ENCODE assay signal across 11 cellular contexts in the genomic region with DNA sequence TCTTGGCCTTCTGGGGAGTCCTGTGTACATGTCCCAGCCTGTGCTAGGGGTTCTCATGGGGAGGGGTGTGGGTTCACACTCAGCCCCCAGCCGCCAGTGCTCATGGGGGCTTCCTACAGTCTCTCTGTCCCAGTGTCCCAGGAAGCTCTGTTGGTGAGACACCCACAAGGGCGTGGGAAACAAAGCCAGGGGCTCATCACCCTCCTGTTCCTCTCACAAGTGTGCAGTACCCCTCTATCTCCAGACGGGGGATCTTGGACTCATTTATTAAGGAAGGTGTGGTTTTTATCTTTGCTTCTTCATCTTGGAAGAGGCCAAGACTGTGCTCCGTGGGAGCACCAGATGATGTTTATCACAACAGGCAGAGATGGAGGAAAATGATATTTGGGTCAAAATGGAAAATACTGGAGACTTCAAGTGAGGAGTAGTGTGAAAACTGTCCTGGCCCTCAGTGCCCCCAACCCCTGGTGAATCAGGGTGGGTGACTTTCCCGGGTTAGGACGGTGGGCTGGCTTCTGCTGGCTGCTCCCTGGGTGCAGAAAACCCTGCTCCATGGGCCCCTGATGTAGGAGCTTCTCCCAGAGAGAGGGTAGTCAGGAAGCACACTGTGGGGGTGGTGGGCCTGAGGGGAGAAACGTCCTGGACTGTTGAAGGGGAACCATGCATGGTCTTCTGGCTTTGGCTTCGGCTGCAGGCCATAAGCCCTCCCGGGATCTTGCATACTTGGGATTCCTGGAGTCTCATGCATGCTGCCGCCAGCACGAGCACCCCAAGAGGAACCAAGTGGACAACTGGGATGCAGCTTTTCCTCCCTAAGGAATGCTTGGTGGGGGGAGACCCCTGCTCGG. TPM values are rescaled to one million over a fixed set of nuclear protein-coding genes. Genes with fewer than 3 reads are reported as not detected.
DNase-seq lines count a peak whose midpoint lies in the region; ATAC-seq, FAIRE-seq and TF ChIP-seq lines count a peak whose summit lies in the region.
"Had no signal": no experiment of that assay in that cellular context is flagged by ENCODE, and none has a peak within 500 bp of the region (broad histone marks: within the 10 kb centered on the region; RNA-seq: fewer than 3 reads in every experiment).

No MANE protein-coding gene starts in this region.

- no peak overlapping the region for H3K9ac ChIP-seq in HepG2 (ENCODE audit: insufficient read depth, low read depth, low read length)

- H3K27me3 Mint-ChIP-seq in CD8-positive, alpha-beta T cell (ENCODE audit: low read depth), result peaks cover 38% of the 10 kb centered on the region
- H3K27me3 Mint-ChIP-seq in activated T-helper 2 cell treated with anti-CD3 and anti-CD28 coated beads, Interferon-gamma antibody, Interleukin-2, Interleukin-4, amounts not matched to agents 10 μg/mL and 5 μg/mL and 100 μg/mL, durations not matched to agents 14 hours and 24 hours and 36 hours (ENCODE audit: low read depth), result peaks cover 45% of the 10 kb centered on the region

- POLR2A ChIA-PET in CD8-positive, alpha-beta T cell (lab: Charles Lee), result no interaction called here
- POLR2A ChIA-PET in HEK293 (lab: Yijun Ruan, JAX), result interaction anchor here (1.4 kb wide), 1 partner anchor 313 kb away, joined by 3 read pairs; the partner anchor contains the start of gene FOXD1
- POLR2A ChIA-PET in HepG2 (lab: Yijun Ruan, JAX), result no interaction called here

- H3K27me3 ChIP-seq in CD8-positive, alpha-beta T cell (ENCODE audit: insufficient read depth, low read length), result peaks cover 8% of the 10 kb centered on the region
- H3K27me3 ChIP-seq in HepG2 (ENCODE audit: control insufficient read depth in 1 of 2, insufficient read depth in 2 of 2, low read length in 2 of 2), result peaks cover 1 to 17% of the 10 kb centered on the region in 2 experiments; a peak in 4 of 5 replicates

- no peak overlapping the region for H3K4me2 ChIP-seq in HepG2 (ENCODE audit: low read depth, low read length)

- FAIRE-seq in HepG2 (lab: Jason Lieb, UNC), result no peak
- FAIRE-seq in GM19239 (lab: Jason Lieb, UNC), result no peak

- 2% methylated on average over 3 of the region's 12 CpGs for WGBS in HepG2 (ENCODE audit: low lambda C conversion rate)

- no peaks in the 10 kb centered on the region for H3K9me3 Mint-ChIP-seq in CD8-positive, alpha-beta T cell
- no peaks in the 10 kb centered on the region for H3K9me3 Mint-ChIP-seq in activated T-helper 2 cell treated with anti-CD3 and anti-CD28 coated beads, Interferon-gamma antibody, Interleukin-2, Interleukin-4, amounts not matched to agents 10 μg/mL and 5 μg/mL and 100 μg/mL, durations not matched to agents 14 hours and 24 hours and 36 hours

- BruUV-seq in HepG2 (replicated peaks; lab: Mats Ljungman, UMichigan), result no TSS peak

- in situ Hi-C loops in HepG2 (cut with HindIII; ENCODE audit: extremely low pct_ligation_motif_present, low pct_unique_long_range_greater_than_20kb), result no loop called here

- no peak for DNase-seq in CD8-positive, alpha-beta T cell
- DNase-seq in SW 1271 (lab: John Stamatoyannopoulos, UW) (peak; percentile 42 to 61), HepG2 (ENCODE audit: low spot score) (peak; percentile 18), GM19239 (ENCODE audit: insufficient read length, low spot score) (no peak), posterior cingulate gyrus (no peak)
- no peak for DNase-seq in activated T-helper 2 cell treated with anti-CD3 and anti-CD28 coated beads, Interferon-gamma antibody, Interleukin-2, Interleukin-4, amounts not matched to agents 10 μg/mL and 5 μg/mL and 100 μg/mL, durations not matched to agents 14 hours and 24 hours and 36 hours (ENCODE audit: low spot score)
- DNase-seq in activated T-cell treated with anti-CD3 and anti-CD28 coated beads, Interleukin-2, amount 50 U/mL, for 1 hour, result no peak
- DNase-seq: activated CD4-positive, alpha-beta T cell treated with anti-CD3 and anti-CD28 coated beads, Interleukin-2, amount 50 U/mL, for 4 hours; GOT3; upper lobe of left lung had no signal

- no peak for TF ChIP-seq EP300 in HepG2 (IDR thresholded peaks at IDR 0.05; ENCODE audit: low read depth in 2 of 2, low read length in 2 of 2)
- TF ChIP-seq EP300 in HepG2 (CRISPR knock-in tag; IDR thresholded peaks at IDR 0.05; ENCODE audit: borderline replicate concordance), result no peak

- H3K9me3 ChIP-seq in CD8-positive, alpha-beta T cell (ENCODE audit: low read length), result no peaks in the 10 kb centered on the region
- no peaks in the 10 kb centered on the region for H3K9me3 ChIP-seq in HEK293 (ENCODE audit: control insufficient read depth, insufficient read depth, low read depth, low read length)
- no peaks in the 10 kb centered on the region for H3K9me3 ChIP-seq in HepG2 (ENCODE audit: low read length)
- H3K9me3 ChIP-seq: upper lobe of left lung had no signal

- no peak overlapping the region for H3K4me3 Mint-ChIP-seq in CD8-positive, alpha-beta T cell
- H3K4me3 Mint-ChIP-seq in activated T-helper 2 cell treated with anti-CD3 and anti-CD28 coated beads, Interferon-gamma antibody, Interleukin-2, Interleukin-4, amounts not matched to agents 10 μg/mL and 5 μg/mL and 100 μg/mL, durations not matched to agents 14 hours and 24 hours and 36 hours (ENCODE audit: low read depth), result no peak overlapping the region

- H3K79me2 ChIP-seq in HepG2 (ENCODE audit: insufficient read depth, low read length), result no peaks in the 10 kb centered on the region

- intact Hi-C loops in CD8-positive, alpha-beta T cell (cut with DNase I, micrococcal nuclease), result loop anchor here in 1 of 2 experiments (2.0 kb wide), 1 partner anchor 67 kb away; no protein-coding TSS in a partner anchor
- intact Hi-C loops in HepG2 (cut with micrococcal nuclease; ENCODE audit: unreplicated experiment), result no loop called here
- intact Hi-C loops in activated T-helper 2 cell treated with anti-CD3 and anti-CD28 coated beads, Interferon-gamma antibody, Interleukin-2, Interleukin-4, amounts not matched to agents 10 μg/mL and 5 μg/mL and 100 μg/mL, durations not matched to agents 14 hours and 24 hours and 36 hours (cut with micrococcal nuclease), result no loop called here
- intact Hi-C loops in posterior cingulate gyrus (cut with DNase I), result no loop called here

- peak; percentile 28 for TF ChIP-seq CTCF in CD8-positive, alpha-beta T cell (IDR thresholded peaks at IDR 0.05)
- no peak for TF ChIP-seq CTCF in HEK293 (tag by site-specific recombination; IDR thresholded peaks at IDR 0.05)
- no peak for TF ChIP-seq CTCF in HepG2 (CRISPR knock-in tag; IDR thresholded peaks at IDR 0.05)

- peaks cover 3% of the 10 kb centered on the region for H3K4me1 Mint-ChIP-seq in CD8-positive, alpha-beta T cell (ENCODE audit: low read depth)
- no peaks in the 10 kb centered on the region for H3K4me1 Mint-ChIP-seq in activated T-helper 2 cell treated with anti-CD3 and anti-CD28 coated beads, Interferon-gamma antibody, Interleukin-2, Interleukin-4, amounts not matched to agents 10 μg/mL and 5 μg/mL and 100 μg/mL, durations not matched to agents 14 hours and 24 hours and 36 hours (ENCODE audit: low read depth)

- no peak for TF ChIP-seq RAD21 in HepG2 (CRISPR knock-in tag; IDR thresholded peaks at IDR 0.05)

- H3K4me3 ChIP-seq in CD8-positive, alpha-beta T cell (ENCODE audit: low read depth, low read length), result no peak overlapping the region
- no peak overlapping the region for H3K4me3 ChIP-seq in HEK293 (ENCODE audit: low read depth, low read length)
- H3K4me3 ChIP-seq in HepG2 (replicated peaks in 1 of 3; ENCODE audit: insufficient read depth in 1 of 3, low read depth in 2 of 3, low read length in 3 of 3), result no peak overlapping the region
- H3K4me3 ChIP-seq: upper lobe of left lung had no signal

- no peak for TF ChIP-seq POLR2A in HepG2 (IDR thresholded peaks at IDR 0.05; ENCODE audit: insufficient read depth in 1 of 2, low read depth in 2 of 2, low read length in 2 of 2)

- H3K27ac ChIP-seq in CD8-positive, alpha-beta T cell (ENCODE audit: low read depth, low read length), result no peak overlapping the region
- H3K27ac ChIP-seq in HEK293 (ENCODE audit: extremely low read depth, low read depth, low read length) (no peak overlapping the region), HepG2 (ENCODE audit: extremely low read length, insufficient read depth, low read length) (no peak overlapping the region)
- H3K27ac ChIP-seq: upper lobe of left lung had no signal

- ATAC-seq in CD8-positive, alpha-beta T cell, result peak; percentile 42
- ATAC-seq in HepG2, result peak; percentile 88

- H2AFZ ChIP-seq in HepG2 (ENCODE audit: low read length), result no peak overlapping the region

- H3K27ac Mint-ChIP-seq in CD8-positive, alpha-beta T cell, result no peak overlapping the region
- no peak overlapping the region for H3K27ac Mint-ChIP-seq in activated T-helper 2 cell treated with anti-CD3 and anti-CD28 coated beads, Interferon-gamma antibody, Interleukin-2, Interleukin-4, amounts not matched to agents 10 μg/mL and 5 μg/mL and 100 μg/mL, durations not matched to agents 14 hours and 24 hours and 36 hours

- H3K36me3 ChIP-seq in CD8-positive, alpha-beta T cell (ENCODE audit: insufficient read depth, low read length), result no peaks in the 10 kb centered on the region
- H3K36me3 ChIP-seq in HEK293 (ENCODE audit: control insufficient read depth in 2 of 2, insufficient read depth in 1 of 2, low read length in 2 of 2) (no peaks in the 10 kb centered on the region), HepG2 (replicated peaks in 1 of 2; ENCODE audit: control insufficient read depth in 1 of 2, insufficient read depth in 2 of 2, low read length in 2 of 2) (no peaks in the 10 kb centered on the region)
- H3K36me3 ChIP-seq: upper lobe of left lung had no signal

- CTCF ChIA-PET in CD8-positive, alpha-beta T cell (lab: Charles Lee), result interaction anchor here (1.3 kb wide), 1 partner anchor 33 kb away, joined by 3 read pairs; no protein-coding TSS in a partner anchor
- CTCF ChIA-PET in HEK293 (lab: Yijun Ruan, JAX) (interaction anchor here (0.6 to 1.7 kb wide), 4 partner anchors 9 to 35 kb away, joined by 3 to 9 read pairs (median 3); no protein-coding TSS in a partner anchor), HepG2 (lab: Yijun Ruan, JAX; ENCODE audit: low intra/inter-chr PET ratio, low total read pairs) (no interaction called here)

- no peaks in the 10 kb centered on the region for H3K36me3 Mint-ChIP-seq in CD8-positive, alpha-beta T cell
- no peaks in the 10 kb centered on the region for H3K36me3 Mint-ChIP-seq in activated T-helper 2 cell treated with anti-CD3 and anti-CD28 coated beads, Interferon-gamma antibody, Interleukin-2, Interleukin-4, amounts not matched to agents 10 μg/mL and 5 μg/mL and 100 μg/mL, durations not matched to agents 14 hours and 24 hours and 36 hours (ENCODE audit: low read depth)

- H3K4me1 ChIP-seq in CD8-positive, alpha-beta T cell (ENCODE audit: insufficient read depth, low read length), result no peaks in the 10 kb centered on the region
- no peaks in the 10 kb centered on the region for H3K4me1 ChIP-seq in HEK293 (ENCODE audit: control insufficient read depth, insufficient read depth, low read length)
- no peaks in the 10 kb centered on the region for H3K4me1 ChIP-seq in HepG2 (ENCODE audit: insufficient read depth, low read length)
- H3K4me1 ChIP-seq: upper lobe of left lung had no signal

- no peaks in the 10 kb centered on the region for H4K20me1 ChIP-seq in HepG2 (ENCODE audit: insufficient read depth, low read length)

RNA-seq across cellular contexts. Expression of gene TMEM171, which starts 15.3 kb away (rescaled TPM):
- under 1 TPM; 0.28 to 0.60 TPM for total RNA-seq in CD8-positive, alpha-beta T cell
- total RNA-seq in HepG2 (2016; rRNA removed; fragmentation: Illumina TruSeq; extraction: Trizol), result not detected in 2 replicates
- total RNA-seq in HepG2 (2016; cell fraction: cytosol; rRNA removed; fragmentation: Illumina TruSeq; extraction: Trizol; ENCODE audit: low read depth), result not detected in 2 replicates
- not detected in 2 replicates for total RNA-seq in HepG2 (2016; cell fraction: insoluble cytoplasmic fraction; rRNA removed; fragmentation: Illumina TruSeq; extraction: Trizol)
- not detected in 2 replicates for total RNA-seq in HepG2 (2016; cell fraction: membrane; rRNA removed; fragmentation: Illumina TruSeq; extraction: Trizol)
- total RNA-seq in HepG2 (2016; cell fraction: nucleus; rRNA removed; fragmentation: Illumina TruSeq; extraction: Trizol), result not detected in 2 replicates
- 0.12 TPM in 1 of 2 replicates, not detected in the other for polyA plus RNA-seq in HepG2 (2011; rRNA removed)
- polyA plus RNA-seq in HepG2 (2011; cell fraction: cytosol; rRNA removed), result not detected in 2 replicates
- not detected in 2 replicates for polyA plus RNA-seq in HepG2 (2011; cell fraction: nucleus; rRNA removed)
- not detected in 2 replicates for polyA plus RNA-seq in HepG2 (2012)
- not detected in 2 replicates for polyA plus RNA-seq in HepG2 (2016; cell fraction: cytosol; fragmentation: Illumina TruSeq; extraction: Trizol; ENCODE audit: low read depth)
- polyA plus RNA-seq in HepG2 (2016; cell fraction: insoluble cytoplasmic fraction; fragmentation: Illumina TruSeq; extraction: Trizol; ENCODE audit: low read depth), result not detected in 2 replicates
- polyA plus RNA-seq in HepG2 (2016; cell fraction: membrane; fragmentation: Illumina TruSeq; extraction: Trizol; ENCODE audit: low read depth), result not detected in 2 replicates
- not detected in 2 replicates for polyA plus RNA-seq in HepG2 (2016; cell fraction: nucleus; fragmentation: Illumina TruSeq; extraction: Trizol; ENCODE audit: insufficient read depth, low read depth)
- polyA minus RNA-seq in HepG2 (2011; rRNA and poly(A)+ RNA removed; ENCODE audit: low replicate concordance), result 0.19 TPM in 1 of 2 replicates, not detected in the other
- polyA minus RNA-seq in HepG2 (2011; cell fraction: cytosol; rRNA and poly(A)+ RNA removed), result not detected in 2 replicates
- polyA minus RNA-seq in HepG2 (2011; cell fraction: nucleus; rRNA and poly(A)+ RNA removed), result not detected in 2 replicates
- total RNA-seq in activated T-helper 2 cell treated with anti-CD3 and anti-CD28 coated beads, Interferon-gamma antibody, Interleukin-2, Interleukin-4, amounts not matched to agents 10 μg/mL and 5 μg/mL and 100 μg/mL, durations not matched to agents 14 hours and 24 hours and 36 hours, result not detected in 2 replicates

RNA-seq across cellular contexts. Expression of gene TMEM174, which starts 37.3 kb away (rescaled TPM):
- not detected for total RNA-seq in CD8-positive, alpha-beta T cell
- not detected in 2 replicates for total RNA-seq in HepG2 (2016; rRNA removed; fragmentation: Illumina TruSeq; extraction: Trizol)
- total RNA-seq in HepG2 (2016; cell fraction: cytosol; rRNA removed; fragmentation: Illumina TruSeq; extraction: Trizol; ENCODE audit: low read depth), result not detected in 2 replicates
- not detected in 2 replicates for total RNA-seq in HepG2 (2016; cell fraction: insoluble cytoplasmic fraction; rRNA removed; fragmentation: Illumina TruSeq; extraction: Trizol)
- not detected in 2 replicates for total RNA-seq in HepG2 (2016; cell fraction: membrane; rRNA removed; fragmentation: Illumina TruSeq; extraction: Trizol)
- not detected in 2 replicates for total RNA-seq in HepG2 (2016; cell fraction: nucleus; rRNA removed; fragmentation: Illumina TruSeq; extraction: Trizol)
- polyA plus RNA-seq in HepG2 (2011; rRNA removed), result not detected in 2 replicates
- not detected in 2 replicates for polyA plus RNA-seq in HepG2 (2011; cell fraction: cytosol; rRNA removed)
- not detected in 2 replicates for polyA plus RNA-seq in HepG2 (2011; cell fraction: nucleus; rRNA removed)
- polyA plus RNA-seq in HepG2 (2012), result not detected in 2 replicates
- polyA plus RNA-seq in HepG2 (2016; cell fraction: cytosol; fragmentation: Illumina TruSeq; extraction: Trizol; ENCODE audit: low read depth), result not detected in 2 replicates
- not detected in 2 replicates for polyA plus RNA-seq in HepG2 (2016; cell fraction: insoluble cytoplasmic fraction; fragmentation: Illumina TruSeq; extraction: Trizol; ENCODE audit: low read depth)
- not detected in 2 replicates for polyA plus RNA-seq in HepG2 (2016; cell fraction: membrane; fragmentation: Illumina TruSeq; extraction: Trizol; ENCODE audit: low read depth)
- not detected in 2 replicates for polyA plus RNA-seq in HepG2 (2016; cell fraction: nucleus; fragmentation: Illumina TruSeq; extraction: Trizol; ENCODE audit: insufficient read depth, low read depth)
- not detected in 2 replicates for polyA minus RNA-seq in HepG2 (2011; rRNA and poly(A)+ RNA removed; ENCODE audit: low replicate concordance)
- polyA minus RNA-seq in HepG2 (2011; cell fraction: cytosol; rRNA and poly(A)+ RNA removed), result not detected in 2 replicates
- not detected in 2 replicates for polyA minus RNA-seq in HepG2 (2011; cell fraction: nucleus; rRNA and poly(A)+ RNA removed)
- not detected in 2 replicates for total RNA-seq in activated T-helper 2 cell treated with anti-CD3 and anti-CD28 coated beads, Interferon-gamma antibody, Interleukin-2, Interleukin-4, amounts not matched to agents 10 μg/mL and 5 μg/mL and 100 μg/mL, durations not matched to agents 14 hours and 24 hours and 36 hours
- total RNA-seq: upper lobe of left lung had no signal

Comparison
In these comparisons a context has a peak if more than half of its experiments do, and no peak if none do; other contexts are left out.
1. DNase-seq: peak in SW 1271 (2 of 2) and HepG2 (single experiment); none in CD8-positive, alpha-beta T cell (0 of 7), activated T-helper 2 cell treated with anti-CD3 and anti-CD28 coated beads, Interferon-gamma antibody, Interleukin-2, Interleukin-4, amounts not matched to agents 10 μg/mL and 5 μg/mL and 100 μg/mL, durations not matched to agents 14 hours and 24 hours and 36 hours (single experiment), GM19239 (single experiment), posterior cingulate gyrus (0 of 10) and activated T-cell treated with anti-CD3 and anti-CD28 coated beads, Interleukin-2, amount 50 U/mL, for 1 hour (single experiment).